Comparison of ENCODE assay signal across 2 cellular contexts in genomic region chr2:241391892-241392665, GRCh38.
TF ChIP-seq lines count a peak whose summit lies in the region.

No MANE protein-coding gene starts in this region.

TF ChIP-seq in GM12878, 131 proteins besides CTCF, POLR2A, EP300 and RAD21:
- peak; percentile 62; the same call in 1 of the 2 replicates for TF ChIP-seq SMC3 (IDR thresholded peaks at IDR 0.05; ENCODE audit: borderline replicate concordance, low read length)
- TF ChIP-seq MTA2 (IDR thresholded peaks at IDR 0.05; ENCODE audit: low read depth), result no peak

TF ChIP-seq in HepG2, 621 proteins besides CTCF, POLR2A, EP300 and RAD21 (continued from another document and continues in another):
- TF ChIP-seq, protein P1, sequence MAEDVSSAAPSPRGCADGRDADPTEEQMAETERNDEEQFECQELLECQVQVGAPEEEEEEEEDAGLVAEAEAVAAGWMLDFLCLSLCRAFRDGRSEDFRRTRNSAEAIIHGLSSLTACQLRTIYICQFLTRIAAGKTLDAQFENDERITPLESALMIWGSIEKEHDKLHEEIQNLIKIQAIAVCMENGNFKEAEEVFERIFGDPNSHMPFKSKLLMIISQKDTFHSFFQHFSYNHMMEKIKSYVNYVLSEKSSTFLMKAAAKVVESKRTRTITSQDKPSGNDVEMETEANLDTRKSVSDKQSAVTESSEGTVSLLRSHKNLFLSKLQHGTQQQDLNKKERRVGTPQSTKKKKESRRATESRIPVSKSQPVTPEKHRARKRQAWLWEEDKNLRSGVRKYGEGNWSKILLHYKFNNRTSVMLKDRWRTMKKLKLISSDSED (CRISPR knock-in tag; IDR thresholded peaks at IDR 0.05), result no peak
- TF ChIP-seq ZNF562 (CRISPR knock-in tag; IDR thresholded peaks at IDR 0.05; ENCODE audit: borderline replicate concordance) (no peak), THAP11 (CRISPR knock-in tag; IDR thresholded peaks at IDR 0.05) (no peak), NCOA5 (CRISPR knock-in tag; IDR thresholded peaks at IDR 0.05) (no peak), ZNF124 (CRISPR knock-in tag; IDR thresholded peaks at IDR 0.05) (peak; percentile 59; the same call in 1 of the 2 replicates), ZNF598 (CRISPR knock-in tag; IDR thresholded peaks at IDR 0.05; ENCODE audit: borderline replicate concordance) (0 out of 2 replicates have a peak, but pooled peaks have one; percentile 30), JUNB (CRISPR knock-in tag; IDR thresholded peaks at IDR 0.05; ENCODE audit: borderline replicate concordance) (no peak), ZNF782 (CRISPR knock-in tag; IDR thresholded peaks at IDR 0.05; ENCODE audit: borderline replicate concordance) (0 out of 2 replicates have a peak, but pooled peaks have one; percentile 19), TEF (CRISPR knock-in tag; IDR thresholded peaks at IDR 0.05) (no peak), HDAC1 (CRISPR knock-in tag; IDR thresholded peaks at IDR 0.05) (no peak), TCF7L2 (IDR thresholded peaks at IDR 0.05; ENCODE audit: low read depth, low read length) (no peak), ZNF510 (CRISPR knock-in tag; IDR thresholded peaks at IDR 0.05; ENCODE audit: low read depth) (0 out of 2 replicates have a peak, but pooled peaks have one; percentile 36), JUN (CRISPR knock-in tag; IDR thresholded peaks at IDR 0.05) (no peak), XBP1 (CRISPR knock-in tag; IDR thresholded peaks at IDR 0.05) (no peak), NFYB (CRISPR knock-in tag; IDR thresholded peaks at IDR 0.05) (no peak), NPAS2 (CRISPR knock-in tag; IDR thresholded peaks at IDR 0.05; ENCODE audit: borderline replicate concordance) (no peak), TBX2 (CRISPR knock-in tag; IDR thresholded peaks at IDR 0.05; ENCODE audit: borderline replicate concordance) (no peak), IRF2 (CRISPR knock-in tag; IDR thresholded peaks at IDR 0.05) (no peak), ZNF800 (CRISPR knock-in tag; IDR thresholded peaks at IDR 0.05) (0 out of 2 replicates have a peak, but pooled peaks have one; percentile 34), ZZZ3 (CRISPR knock-in tag; IDR thresholded peaks at IDR 0.05; ENCODE audit: borderline replicate concordance) (no peak), XRCC5 (optimal IDR thresholded peaks at IDR 0.05; ENCODE audit: low read length) (peak; percentile 80), ZSCAN30 (CRISPR knock-in tag; IDR thresholded peaks at IDR 0.05) (no peak), SAP130 (CRISPR knock-in tag; IDR thresholded peaks at IDR 0.05; ENCODE audit: low read depth) (peak; percentile 26; the same call in 1 of the 2 replicates), ZNF34 (CRISPR knock-in tag; IDR thresholded peaks at IDR 0.05; ENCODE audit: borderline replicate concordance) (no peak), KDM5A (IDR thresholded peaks at IDR 0.05; ENCODE audit: borderline replicate concordance, low read length) (no peak), ZFX (CRISPR knock-in tag; IDR thresholded peaks at IDR 0.05; ENCODE audit: low read depth) (peak; percentile 42), SOX6 (IDR thresholded peaks at IDR 0.05) (no peak), SOX6 (CRISPR knock-in tag; IDR thresholded peaks at IDR 0.05) (0 out of 2 replicates have a peak, but pooled peaks have one; percentile 16), FOXA3 (CRISPR knock-in tag; IDR thresholded peaks at IDR 0.05) (0 out of 2 replicates have a peak, but pooled peaks have one; percentile 17), SNAPC5 (CRISPR knock-in tag; IDR thresholded peaks at IDR 0.05; ENCODE audit: borderline replicate concordance) (no peak), DNMT3B (CRISPR knock-in tag; conservative IDR thresholded peaks at IDR 0.05) (no peak), POLR2AphosphoS5 (IDR thresholded peaks at IDR 0.05; ENCODE audit: low read depth, low read length) (no peak), ZNF383 (CRISPR knock-in tag; IDR thresholded peaks at IDR 0.05; ENCODE audit: borderline replicate concordance) (0 out of 2 replicates have a peak, but pooled peaks have one; percentile 57), NFE2L1 (CRISPR knock-in tag; IDR thresholded peaks at IDR 0.05; ENCODE audit: borderline replicate concordance) (no peak), FOXJ3 (CRISPR knock-in tag; IDR thresholded peaks at IDR 0.05; ENCODE audit: borderline replicate concordance) (peak; percentile 48; the same call in 1 of the 2 replicates), ZFP1 (CRISPR knock-in tag; IDR thresholded peaks at IDR 0.05) (no peak), TARDBP (CRISPR knock-in tag; IDR thresholded peaks at IDR 0.05) (no peak), HNRNPL (IDR thresholded peaks at IDR 0.05; ENCODE audit: low read depth, low read length) (no peak), ZNF773 (CRISPR knock-in tag; IDR thresholded peaks at IDR 0.05; ENCODE audit: borderline replicate concordance) (no peak), ARNT (IDR thresholded peaks at IDR 0.05) (no peak)
- TF ChIP-seq, protein P2, sequence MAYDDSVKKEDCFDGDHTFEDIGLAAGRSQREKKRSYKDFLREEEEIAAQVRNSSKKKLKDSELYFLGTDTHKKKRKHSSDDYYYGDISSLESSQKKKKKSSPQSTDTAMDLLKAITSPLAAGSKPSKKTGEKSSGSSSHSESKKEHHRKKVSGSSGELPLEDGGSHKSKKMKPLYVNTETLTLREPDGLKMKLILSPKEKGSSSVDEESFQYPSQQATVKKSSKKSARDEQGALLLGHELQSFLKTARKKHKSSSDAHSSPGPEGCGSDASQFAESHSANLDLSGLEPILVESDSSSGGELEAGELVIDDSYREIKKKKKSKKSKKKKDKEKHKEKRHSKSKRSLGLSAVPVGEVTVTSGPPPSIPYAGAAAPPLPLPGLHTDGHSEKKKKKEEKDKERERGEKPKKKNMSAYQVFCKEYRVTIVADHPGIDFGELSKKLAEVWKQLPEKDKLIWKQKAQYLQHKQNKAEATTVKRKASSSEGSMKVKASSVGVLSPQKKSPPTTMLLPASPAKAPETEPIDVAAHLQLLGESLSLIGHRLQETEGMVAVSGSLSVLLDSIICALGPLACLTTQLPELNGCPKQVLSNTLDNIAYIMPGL (CRISPR knock-in tag; IDR thresholded peaks at IDR 0.05; ENCODE audit: borderline replicate concordance in 1 of 2, low read depth in 1 of 2), result 0 out of 4 replicates have a peak, but pooled peaks of 1 of the 2 experiments have one; percentile 31
- TF ChIP-seq, protein P3, sequence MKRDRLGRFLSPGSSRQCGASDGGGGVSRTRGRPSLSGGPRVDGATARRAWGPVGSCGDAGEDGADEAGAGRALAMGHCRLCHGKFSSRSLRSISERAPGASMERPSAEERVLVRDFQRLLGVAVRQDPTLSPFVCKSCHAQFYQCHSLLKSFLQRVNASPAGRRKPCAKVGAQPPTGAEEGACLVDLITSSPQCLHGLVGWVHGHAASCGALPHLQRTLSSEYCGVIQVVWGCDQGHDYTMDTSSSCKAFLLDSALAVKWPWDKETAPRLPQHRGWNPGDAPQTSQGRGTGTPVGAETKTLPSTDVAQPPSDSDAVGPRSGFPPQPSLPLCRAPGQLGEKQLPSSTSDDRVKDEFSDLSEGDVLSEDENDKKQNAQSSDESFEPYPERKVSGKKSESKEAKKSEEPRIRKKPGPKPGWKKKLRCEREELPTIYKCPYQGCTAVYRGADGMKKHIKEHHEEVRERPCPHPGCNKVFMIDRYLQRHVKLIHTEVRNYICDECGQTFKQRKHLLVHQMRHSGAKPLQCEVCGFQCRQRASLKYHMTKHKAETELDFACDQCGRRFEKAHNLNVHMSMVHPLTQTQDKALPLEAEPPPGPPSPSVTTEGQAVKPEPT (CRISPR knock-in tag; IDR thresholded peaks at IDR 0.05; ENCODE audit: low read depth), result no peak
- TF ChIP-seq, protein P4, sequence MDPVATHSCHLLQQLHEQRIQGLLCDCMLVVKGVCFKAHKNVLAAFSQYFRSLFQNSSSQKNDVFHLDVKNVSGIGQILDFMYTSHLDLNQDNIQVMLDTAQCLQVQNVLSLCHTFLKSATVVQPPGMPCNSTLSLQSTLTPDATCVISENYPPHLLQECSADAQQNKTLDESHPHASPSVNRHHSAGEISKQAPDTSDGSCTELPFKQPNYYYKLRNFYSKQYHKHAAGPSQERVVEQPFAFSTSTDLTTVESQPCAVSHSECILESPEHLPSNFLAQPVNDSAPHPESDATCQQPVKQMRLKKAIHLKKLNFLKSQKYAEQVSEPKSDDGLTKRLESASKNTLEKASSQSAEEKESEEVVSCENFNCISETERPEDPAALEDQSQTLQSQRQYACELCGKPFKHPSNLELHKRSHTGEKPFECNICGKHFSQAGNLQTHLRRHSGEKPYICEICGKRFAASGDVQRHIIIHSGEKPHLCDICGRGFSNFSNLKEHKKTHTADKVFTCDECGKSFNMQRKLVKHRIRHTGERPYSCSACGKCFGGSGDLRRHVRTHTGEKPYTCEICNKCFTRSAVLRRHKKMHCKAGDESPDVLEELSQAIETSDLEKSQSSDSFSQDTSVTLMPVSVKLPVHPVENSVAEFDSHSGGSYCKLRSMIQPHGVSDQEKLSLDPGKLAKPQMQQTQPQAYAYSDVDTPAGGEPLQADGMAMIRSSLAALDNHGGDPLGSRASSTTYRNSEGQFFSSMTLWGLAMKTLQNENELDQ (CRISPR knock-in tag; IDR thresholded peaks at IDR 0.05; ENCODE audit: borderline replicate concordance), result no peak
- TF ChIP-seq, protein P5, sequence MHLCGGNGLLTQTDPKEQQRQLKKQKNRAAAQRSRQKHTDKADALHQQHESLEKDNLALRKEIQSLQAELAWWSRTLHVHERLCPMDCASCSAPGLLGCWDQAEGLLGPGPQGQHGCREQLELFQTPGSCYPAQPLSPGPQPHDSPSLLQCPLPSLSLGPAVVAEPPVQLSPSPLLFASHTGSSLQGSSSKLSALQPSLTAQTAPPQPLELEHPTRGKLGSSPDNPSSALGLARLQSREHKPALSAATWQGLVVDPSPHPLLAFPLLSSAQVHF (CRISPR knock-in tag; IDR thresholded peaks at IDR 0.05), result no peak
- TF ChIP-seq, protein P6, sequence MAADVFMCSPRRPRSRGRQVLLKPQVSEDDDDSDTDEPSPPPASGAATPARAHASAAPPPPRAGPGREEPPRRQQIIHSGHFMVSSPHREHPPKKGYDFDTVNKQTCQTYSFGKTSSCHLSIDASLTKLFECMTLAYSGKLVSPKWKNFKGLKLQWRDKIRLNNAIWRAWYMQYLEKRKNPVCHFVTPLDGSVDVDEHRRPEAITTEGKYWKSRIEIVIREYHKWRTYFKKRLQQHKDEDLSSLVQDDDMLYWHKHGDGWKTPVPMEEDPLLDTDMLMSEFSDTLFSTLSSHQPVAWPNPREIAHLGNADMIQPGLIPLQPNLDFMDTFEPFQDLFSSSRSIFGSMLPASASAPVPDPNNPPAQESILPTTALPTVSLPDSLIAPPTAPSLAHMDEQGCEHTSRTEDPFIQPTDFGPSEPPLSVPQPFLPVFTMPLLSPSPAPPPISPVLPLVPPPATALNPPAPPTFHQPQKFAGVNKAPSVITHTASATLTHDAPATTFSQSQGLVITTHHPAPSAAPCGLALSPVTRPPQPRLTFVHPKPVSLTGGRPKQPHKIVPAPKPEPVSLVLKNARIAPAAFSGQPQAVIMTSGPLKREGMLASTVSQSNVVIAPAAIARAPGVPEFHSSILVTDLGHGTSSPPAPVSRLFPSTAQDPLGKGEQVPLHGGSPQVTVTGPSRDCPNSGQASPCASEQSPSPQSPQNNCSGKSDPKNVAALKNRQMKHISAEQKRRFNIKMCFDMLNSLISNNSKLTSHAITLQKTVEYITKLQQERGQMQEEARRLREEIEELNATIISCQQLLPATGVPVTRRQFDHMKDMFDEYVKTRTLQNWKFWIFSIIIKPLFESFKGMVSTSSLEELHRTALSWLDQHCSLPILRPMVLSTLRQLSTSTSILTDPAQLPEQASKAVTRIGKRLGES (CRISPR knock-in tag; IDR thresholded peaks at IDR 0.05; ENCODE audit: borderline replicate concordance), result no peak
- TF ChIP-seq, protein P7, sequence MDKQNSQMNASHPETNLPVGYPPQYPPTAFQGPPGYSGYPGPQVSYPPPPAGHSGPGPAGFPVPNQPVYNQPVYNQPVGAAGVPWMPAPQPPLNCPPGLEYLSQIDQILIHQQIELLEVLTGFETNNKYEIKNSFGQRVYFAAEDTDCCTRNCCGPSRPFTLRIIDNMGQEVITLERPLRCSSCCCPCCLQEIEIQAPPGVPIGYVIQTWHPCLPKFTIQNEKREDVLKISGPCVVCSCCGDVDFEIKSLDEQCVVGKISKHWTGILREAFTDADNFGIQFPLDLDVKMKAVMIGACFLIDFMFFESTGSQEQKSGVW (CRISPR knock-in tag; IDR thresholded peaks at IDR 0.05; ENCODE audit: borderline replicate concordance), result no peak
